ENCODE assay signal across 12 cellular contexts in genomic region chr11:46590740-46591606, GRCh38. TPM values are rescaled to one million over a fixed set of nuclear protein-coding genes. Genes with fewer than 3 reads are reported as not detected.
A peak's percentile ranks its signal among the peaks of the same experiment; 100 is the strongest.
DNase-seq lines count a peak whose midpoint lies in the region; ATAC-seq, FAIRE-seq and TF ChIP-seq lines count a peak whose summit lies in the region.
"Had no signal": no experiment of that assay in that cellular context is flagged by ENCODE, and none has a peak within 500 bp of the region (broad histone marks: within the 10 kb centered on the region; RNA-seq: fewer than 3 reads in every experiment).

No MANE protein-coding gene starts in this region.

- BruUV-seq in K562 (replicated peaks; lab: Mats Ljungman, UMichigan) = TSS peak; percentile 32

- CTCF ChIA-PET in K562 (lab: Yijun Ruan, JAX; ENCODE audit: low intra/inter-chr PET ratio) = no interaction called here

- H3K79me2 ChIP-seq in K562 (ENCODE audit: control insufficient read depth, insufficient read depth, low read length) = peaks cover 73% of the 10 kb centered on the region

- no peak for DNase-seq in HFFc6
- no peak for DNase-seq in K562 (ENCODE audit: extremely low read depth in 1 of 4, low spot score in 3 of 4)
- DNase-seq in natural killer cell = no peak
- no peak for DNase-seq in erythroblast (lab: John Stamatoyannopoulos, UW)
- DNase-seq: DMS153, NCI-H1092, Peyer's patch, transverse colon had no signal

- WGBS in K562 (ENCODE audit: insufficient coverage, low coverage, missing lambda C conversion rate) = 59% methylated on average over 9 of the region's 11 CpGs

- POLR2A ChIA-PET in K562 (lab: Yijun Ruan, JAX) = interaction anchor here (0.7 to 1.6 kb wide), 5 partner anchors 9 to 680 kb away, joined by 3 to 4 read pairs (median 3); no protein-coding TSS in a partner anchor

- no peak for TF ChIP-seq EP300 in K562 (IDR thresholded peaks at IDR 0.05; ENCODE audit: low read length)

- peaks cover 2 to 23% (median 13%) of the 10 kb centered on the region in 11 experiments; a peak in 13 of 22 replicates for H3K36me3 ChIP-seq in BLaER1 treated with 17β-estradiol and CSF1 and Interleukin-3, amounts not matched to agents 10 nM and 100 nM
- peaks cover 7% of the 10 kb centered on the region; the same call in 1 of the 3 replicates for H3K36me3 ChIP-seq in K562 (ENCODE audit: control insufficient read depth, insufficient read depth, low read length)
- H3K36me3 ChIP-seq: Peyer's patch, transverse colon had no signal

- peak overlapping the region; percentile 17 to 98 (median 91); a peak in 21 of 22 replicates for H3K4me2 ChIP-seq in BLaER1 treated with 17β-estradiol and CSF1 and Interleukin-3, amounts not matched to agents 10 nM and 100 nM
- peak overlapping the region; percentile 1; the same call in 1 of the 2 replicates for H3K4me2 ChIP-seq in K562 (ENCODE audit: insufficient read depth, low read length)

- H3K27me3 Mint-ChIP-seq in HFFc6 (ENCODE audit: insufficient read depth) = no peaks in the 10 kb centered on the region
- no peaks in the 10 kb centered on the region for H3K27me3 Mint-ChIP-seq in natural killer cell (ENCODE audit: low read depth in 2 of 2)

- H4K20me1 ChIP-seq in BLaER1 treated with 17β-estradiol and CSF1 and Interleukin-3, amounts not matched to agents 10 nM and 100 nM = peaks cover 50 to 77% (median 73%) of the 10 kb centered on the region in 11 experiments; a peak in 20 of 22 replicates
- H4K20me1 ChIP-seq in K562 (replicated peaks; ENCODE audit: control insufficient read depth, insufficient read depth, low read length) = 0 out of 2 replicates have a peak, but pooled peaks cover 6% of the 10 kb centered on the region

- peak overlapping the region in 4 of 11 experiments; percentile 1 to 69 (median 36); a peak in 6 of 22 replicates for H3K9ac ChIP-seq in BLaER1 treated with 17β-estradiol and CSF1 and Interleukin-3, amounts not matched to agents 10 nM and 100 nM
- 0 out of 4 replicates have a peak overlapping the region, but pooled peaks of 1 of the 2 experiments have one; percentile 10 for H3K9ac ChIP-seq in K562 (ENCODE audit: insufficient read depth in 1 of 2, low read depth in 2 of 2, low read length in 2 of 2)

- no peak overlapping the region for H2AFZ ChIP-seq in K562 (ENCODE audit: low read depth, low read length)

- no peaks in the 10 kb centered on the region for H3K27me3 ChIP-seq in BLaER1 treated with 17β-estradiol and CSF1 and Interleukin-3, amounts not matched to agents 10 nM and 100 nM
- no peaks in the 10 kb centered on the region for H3K27me3 ChIP-seq in K562 (ENCODE audit: control insufficient read depth in 2 of 2, insufficient read depth in 2 of 2, low read length in 2 of 2)
- H3K27me3 ChIP-seq: Peyer's patch, transverse colon had no signal

- no peaks in the 10 kb centered on the region for H3K9me1 ChIP-seq in K562 (ENCODE audit: control insufficient read depth, insufficient read depth, low read length)

- H3K4me3 Mint-ChIP-seq in HFFc6 (peak overlapping the region; percentile 38), natural killer cell (peak overlapping the region; percentile 45)

- peak overlapping the region in 3 of 10 experiments; percentile 43 to 90 (median 48); a peak in 6 of 20 replicates for H3K4me3 ChIP-seq in BLaER1 treated with 17β-estradiol and CSF1 and Interleukin-3, amounts not matched to agents 10 nM and 100 nM
- H3K4me3 ChIP-seq in K562 = no peak overlapping the region

- H3K27ac ChIP-seq in BLaER1 treated with 17β-estradiol and CSF1 and Interleukin-3, amounts not matched to agents 10 nM and 100 nM = peak overlapping the region in 2 of 11 experiments; percentile 23 to 39; a peak in 2 of 22 replicates
- H3K27ac ChIP-seq in K562 (ENCODE audit: extremely low read depth, low read depth, low read length) = 0 out of 3 replicates have a peak overlapping the region, but pooled peaks have one; percentile 22
- H3K27ac ChIP-seq: Peyer's patch had no signal

- TF ChIP-seq CTCF in HFFc6 (IDR thresholded peaks at IDR 0.05) (no peak), K562 (IDR thresholded peaks at IDR 0.05 in 2 of 3, conservative IDR thresholded peaks at IDR 0.05 in 1 of 3; ENCODE audit: insufficient read depth in 2 of 3, low read depth in 1 of 3, low read length in 3 of 3) (no peak), natural killer cell (IDR thresholded peaks at IDR 0.05) (no peak)

- in situ Hi-C loops in K562 (cut with MboI) = no loop called here

- TF ChIP-seq POLR2A in K562 (conservative IDR thresholded peaks at IDR 0.05) = no peak
- no peak for TF ChIP-seq POLR2A in erythroblast (IDR thresholded peaks at IDR 0.05; ENCODE audit: low read length)

- H3K36me3 Mint-ChIP-seq in HFFc6 (ENCODE audit: low read depth) (peaks cover 10% of the 10 kb centered on the region), natural killer cell (no peaks in the 10 kb centered on the region)

- H3K27ac Mint-ChIP-seq in HFFc6 (peak overlapping the region; percentile 2; the same call in 1 of the 2 replicates), natural killer cell (peak overlapping the region; percentile 53 to 55)

- H3K4me1 ChIP-seq in BLaER1 treated with 17β-estradiol and CSF1 and Interleukin-3, amounts not matched to agents 10 nM and 100 nM = peaks cover 21 to 50% (median 28%) of the 10 kb centered on the region in 10 experiments
- peaks cover 23 to 30% of the 10 kb centered on the region in 2 experiments for H3K4me1 ChIP-seq in K562 (replicated peaks in 1 of 2; ENCODE audit: control insufficient read depth in 2 of 2, insufficient read depth in 2 of 2, low read length in 2 of 2)

- intact Hi-C loops in K562 (cut with micrococcal nuclease) = loop anchor here (5.0 kb wide), 2 partner anchors 34 to 49 kb away; no protein-coding TSS in a partner anchor
- intact Hi-C loops in natural killer cell (cut with micrococcal nuclease) = no loop called here

- H3K9me3 Mint-ChIP-seq in HFFc6 (no peaks in the 10 kb centered on the region), natural killer cell (no peaks in the 10 kb centered on the region)

- ATAC-seq in K562 = no peak
- no peak for ATAC-seq in natural killer cell
- no peak for ATAC-seq in HG03571 (IDR thresholded peaks at IDR 0.05; ENCODE audit: unreplicated experiment)
- ATAC-seq in HG03108 (IDR thresholded peaks at IDR 0.05; ENCODE audit: unreplicated experiment) = no peak
- no peak for ATAC-seq in HG03354 (IDR thresholded peaks at IDR 0.05; ENCODE audit: poor library complexity, severe bottlenecking, unreplicated experiment)

- TF ChIP-seq RAD21 in K562 (CRISPR knock-in tag; conservative IDR thresholded peaks at IDR 0.05 in 1 of 2, IDR thresholded peaks at IDR 0.05 in 1 of 2) = no peak

- FAIRE-seq in K562 (lab: Jason Lieb, UNC) = no peak

- peaks cover 47% of the 10 kb centered on the region for H3K4me1 Mint-ChIP-seq in HFFc6 (ENCODE audit: low read depth)
- H3K4me1 Mint-ChIP-seq in natural killer cell = peaks cover 47% of the 10 kb centered on the region in 2 donors

- H3K9me3 ChIP-seq in BLaER1 treated with 17β-estradiol and CSF1 and Interleukin-3, amounts not matched to agents 10 nM and 100 nM (replicated peaks in 1 of 11) = no peaks in the 10 kb centered on the region
- no peaks in the 10 kb centered on the region for H3K9me3 ChIP-seq in K562 (replicated peaks; ENCODE audit: control insufficient read depth, insufficient read depth, low read depth, low read length)
- H3K9me3 ChIP-seq: Peyer's patch, transverse colon had no signal

RNA-seq across cellular contexts. Expression of gene AMBRA1, which starts 2.9 kb away (rescaled TPM):
- 10 to 100 TPM; 23.2 to 25.9 (median 24.4) TPM for total RNA-seq in HFFc6 (2021; fragmentation: NEBNext Ultra II Directional; extraction: Animal tissue kit (Norgen Biotek cat#: 25700))
- total RNA-seq in K562 (2011; cell fraction: chromatin; rRNA removed; ENCODE audit: low replicate concordance) = 101 and 115 TPM in 2 replicates
- 57.9 and 61.2 TPM in 2 replicates for total RNA-seq in K562 (2011; cell fraction: nucleolus; rRNA removed)
- 63.4 and 66.6 TPM in 2 replicates for total RNA-seq in K562 (2011; cell fraction: nucleoplasm; rRNA removed)
- total RNA-seq in K562 (2014; rRNA removed) (20.4 and 21.0 TPM in 2 replicates), K562 (2014; rRNA removed; fragmentation: Illumina TruSeq; extraction: Trizol) (10.1 and 13.4 TPM in 2 replicates), K562 (2015; rRNA removed; fragmentation: Illumina TruSeq; extraction: Trizol) (13.0 and 13.1 TPM in 2 replicates), K562 (2021) (24.5 and 27.9 TPM in 2 replicates), natural killer cell (10 to 100 TPM; 41.3 to 52.7 (median 46.2) TPM)
- polyA plus RNA-seq in K562 (2011; rRNA removed) (6.6 and 9.8 TPM in 2 replicates), K562 (2014; fragmentation: Illumina TruSeq; extraction: Trizol) (12.5 and 13.0 TPM in 2 replicates), K562 (2014; fragmentation: Nextera tagmentation; extraction: Ambion mirVana) (under 1 TPM; 0.15 to 0.39 TPM), K562 (2014; rRNA removed) (8.9 and 9.9 TPM in 2 replicates)
- polyA plus RNA-seq in K562 (2011; cell fraction: cytosol; rRNA removed) = 8.8 and 11.9 TPM in 2 replicates
- polyA plus RNA-seq in K562 (2011; cell fraction: nucleus; rRNA removed) = 19.4 and 22.2 TPM in 2 replicates
- 16.0 and 22.2 TPM in 2 replicates for polyA plus RNA-seq in K562 (2012)
- 26.5 and 28.3 TPM in 2 replicates for polyA minus RNA-seq in K562 (2011; rRNA and poly(A)+ RNA removed)
- polyA minus RNA-seq in K562 (2011; cell fraction: cytosol; rRNA and poly(A)+ RNA removed) = 20.2 and 25.0 TPM in 2 replicates
- polyA minus RNA-seq in K562 (2011; cell fraction: nucleus; rRNA and poly(A)+ RNA removed) = 28.8 and 48.7 TPM in 2 replicates

RNA-seq across cellular contexts. Expression of gene HARBI1, which starts 26.1 kb away (rescaled TPM):
- total RNA-seq in HFFc6 (2021; fragmentation: NEBNext Ultra II Directional; extraction: Animal tissue kit (Norgen Biotek cat#: 25700)) = 1 to 10 TPM; 3.8 to 5.2 (median 4.7) TPM
- total RNA-seq in K562 (2011; cell fraction: chromatin; rRNA removed; ENCODE audit: low replicate concordance) = 7.3 and 8.5 TPM in 2 replicates
- 6.8 and 8.2 TPM in 2 replicates for total RNA-seq in K562 (2011; cell fraction: nucleolus; rRNA removed)
- total RNA-seq in K562 (2011; cell fraction: nucleoplasm; rRNA removed) = 6.0 and 6.3 TPM in 2 replicates
- total RNA-seq in K562 (2014; rRNA removed) (4.1 and 4.3 TPM in 2 replicates), K562 (2014; rRNA removed; fragmentation: Illumina TruSeq; extraction: Trizol) (5.6 and 6.0 TPM in 2 replicates), K562 (2015; rRNA removed; fragmentation: Illumina TruSeq; extraction: Trizol) (4.9 and 6.9 TPM in 2 replicates), K562 (2021) (5.5 and 5.8 TPM in 2 replicates), natural killer cell (10 to 100 TPM in 2 of 3 donors, 1 to 10 TPM in 1; 9.9 to 16.8 (median 12.7) TPM)
- polyA plus RNA-seq in K562 (2011; rRNA removed) (4.7 and 5.5 TPM in 2 replicates), K562 (2014; fragmentation: Illumina TruSeq; extraction: Trizol) (5.3 and 6.0 TPM in 2 replicates), K562 (2014; fragmentation: Nextera tagmentation; extraction: Ambion mirVana) (1 to 10 TPM; 6.0 to 8.4 TPM), K562 (2014; rRNA removed) (3.5 and 6.1 TPM in 2 replicates)
- 4.9 and 5.5 TPM in 2 replicates for polyA plus RNA-seq in K562 (2011; cell fraction: cytosol; rRNA removed)
- polyA plus RNA-seq in K562 (2011; cell fraction: nucleus; rRNA removed) = 3.5 and 4.0 TPM in 2 replicates
- 5.9 and 6.1 TPM in 2 replicates for polyA plus RNA-seq in K562 (2012)
- 6.3 and 6.9 TPM in 2 replicates for polyA minus RNA-seq in K562 (2011; rRNA and poly(A)+ RNA removed)
- polyA minus RNA-seq in K562 (2011; cell fraction: cytosol; rRNA and poly(A)+ RNA removed) = 2.4 and 3.1 TPM in 2 replicates
- polyA minus RNA-seq in K562 (2011; cell fraction: nucleus; rRNA and poly(A)+ RNA removed) = 2.4 and 3.6 TPM in 2 replicates

RNA-seq across cellular contexts. Expression of gene ATG13, which starts 26.4 kb away (rescaled TPM):
- total RNA-seq in HFFc6 (2021; fragmentation: NEBNext Ultra II Directional; extraction: Animal tissue kit (Norgen Biotek cat#: 25700)) = 10 to 100 TPM; 64.2 to 94.0 (median 85.3) TPM
- total RNA-seq in K562 (2011; cell fraction: chromatin; rRNA removed; ENCODE audit: low replicate concordance) = 112 and 117 TPM in 2 replicates
- total RNA-seq in K562 (2011; cell fraction: nucleolus; rRNA removed) = 77.5 and 112 TPM in 2 replicates
- 88.6 and 94.3 TPM in 2 replicates for total RNA-seq in K562 (2011; cell fraction: nucleoplasm; rRNA removed)
- total RNA-seq in K562 (2014; rRNA removed) (46.6 and 54.4 TPM in 2 replicates), K562 (2014; rRNA removed; fragmentation: Illumina TruSeq; extraction: Trizol) (26.0 and 27.2 TPM in 2 replicates), K562 (2015; rRNA removed; fragmentation: Illumina TruSeq; extraction: Trizol) (23.3 and 24.5 TPM in 2 replicates), K562 (2021) (52.2 and 61.5 TPM in 2 replicates), natural killer cell (100 to 1,000 TPM; 125 to 137 (median 132) TPM)
- polyA plus RNA-seq in K562 (2011; rRNA removed) (56.9 and 66.1 TPM in 2 replicates), K562 (2014; fragmentation: Illumina TruSeq; extraction: Trizol) (36.5 and 38.1 TPM in 2 replicates), K562 (2014; fragmentation: Nextera tagmentation; extraction: Ambion mirVana) (10 to 100 TPM; 13.1 to 15.6 TPM), K562 (2014; rRNA removed) (49.5 and 58.8 TPM in 2 replicates)
- polyA plus RNA-seq in K562 (2011; cell fraction: cytosol; rRNA removed) = 72.0 and 89.0 TPM in 2 replicates
- 128 and 150 TPM in 2 replicates for polyA plus RNA-seq in K562 (2011; cell fraction: nucleus; rRNA removed)
- polyA plus RNA-seq in K562 (2012) = 33.0 and 68.6 TPM in 2 replicates
- 48.2 and 57.6 TPM in 2 replicates for polyA minus RNA-seq in K562 (2011; rRNA and poly(A)+ RNA removed)
- 28.3 and 42.0 TPM in 2 replicates for polyA minus RNA-seq in K562 (2011; cell fraction: cytosol; rRNA and poly(A)+ RNA removed)
- polyA minus RNA-seq in K562 (2011; cell fraction: nucleus; rRNA and poly(A)+ RNA removed) = 36.8 and 48.7 TPM in 2 replicates
